Comparison of ENCODE assay signal across 28 cellular contexts in the genomic region with DNA sequence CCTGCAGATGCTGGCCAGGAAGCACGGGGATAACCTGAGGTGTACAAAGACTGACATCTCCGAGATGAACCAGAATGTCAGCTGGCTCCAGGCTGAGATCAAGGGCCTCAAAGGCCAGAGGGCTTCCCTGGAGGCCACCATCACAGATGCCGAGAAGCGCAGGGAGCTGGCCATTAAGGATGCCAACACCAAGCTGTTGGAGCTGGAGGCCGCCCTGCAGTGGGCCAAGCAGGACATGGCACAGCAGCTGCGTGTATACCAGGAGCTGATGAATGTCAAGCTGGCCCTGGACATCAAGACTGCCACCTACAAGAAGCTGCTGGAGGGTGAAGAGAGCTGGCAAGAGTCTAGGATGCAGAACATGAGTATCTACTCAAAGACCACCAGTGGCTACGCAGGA.
"Had no signal": no experiment of that assay in that cellular context is flagged by ENCODE, and none has a peak within 500 bp of the region (broad histone marks: within the 10 kb centered on the region; RNA-seq: fewer than 3 reads in every experiment).

No MANE protein-coding gene starts in this region.

- DNase-seq: activated effector memory CD4-positive, alpha-beta T cell treated with anti-CD3 and anti-CD28 coated beads, Interleukin-2, amount 50 U/mL, for 16 hours; activated effector memory CD4-positive, alpha-beta T cell treated with Interleukin-2 at 50 U/mL for 16 hours; activated gamma-delta T cell; activated gamma-delta T cell treated with Interleukin-2 at 50 U/mL for 16 hours; activated naive CD4-positive, alpha-beta T cell; activated naive CD4-positive, alpha-beta T cell treated with anti-CD3 and anti-CD28 coated beads for 36 hours; activated naive CD4-positive, alpha-beta T cell treated with anti-CD3 and anti-CD28 coated beads, Interleukin-2, amount 10 ng/mL, durations not matched to agents 7 days and 5 days; activated naive CD4-positive, alpha-beta T cell treated with anti-CD3 and anti-CD28 coated beads, Interleukin-2, amount 50 U/mL, for 16 hours; activated naive CD4-positive, alpha-beta T cell treated with Interleukin-2 at 50 U/mL for 16 hours; activated naive CD8-positive, alpha-beta T cell treated with anti-CD3 and anti-CD28 coated beads for 36 hours; activated naive CD8-positive, alpha-beta T cell treated with anti-CD3 and anti-CD28 coated beads, Interleukin-2, amount 10 ng/mL, durations not matched to agents 7 days and 5 days; activated naive CD8-positive, alpha-beta T cell treated with anti-CD3 and anti-CD28 coated beads, Interleukin-2, amount 50 U/mL, for 24 hours; activated T-cell treated with anti-CD3 and anti-CD28 coated beads, Interleukin-2, amount 50 U/mL, for 1 hour; activated T-cell treated with anti-CD3 and anti-CD28 coated beads, Interleukin-2, amount 50 U/mL, for 24 hours; activated T-cell treated with anti-CD3 and anti-CD28 coated beads, Interleukin-2, amount 50 U/mL, for 4 hours; activated T-cell treated with anti-CD3 and anti-CD28 coated beads, Interleukin-2, amount 50 U/mL, for 48 hours; activated T-cell treated with anti-CD3 and anti-CD28 coated beads, Interleukin-2, amount 50 U/mL, for 72 hours; adrenal gland; amniotic stem cell; amygdala; anterior cingulate cortex; aorta; body of pancreas; brain microvascular endothelial cell; caudate nucleus; central memory CD4-positive, alpha-beta T cell; cerebellar nuclear complex had no signal

- FAIRE-seq: astrocyte had no signal
